ENCODE assay signal across 14 cellular contexts in the genomic region with DNA sequence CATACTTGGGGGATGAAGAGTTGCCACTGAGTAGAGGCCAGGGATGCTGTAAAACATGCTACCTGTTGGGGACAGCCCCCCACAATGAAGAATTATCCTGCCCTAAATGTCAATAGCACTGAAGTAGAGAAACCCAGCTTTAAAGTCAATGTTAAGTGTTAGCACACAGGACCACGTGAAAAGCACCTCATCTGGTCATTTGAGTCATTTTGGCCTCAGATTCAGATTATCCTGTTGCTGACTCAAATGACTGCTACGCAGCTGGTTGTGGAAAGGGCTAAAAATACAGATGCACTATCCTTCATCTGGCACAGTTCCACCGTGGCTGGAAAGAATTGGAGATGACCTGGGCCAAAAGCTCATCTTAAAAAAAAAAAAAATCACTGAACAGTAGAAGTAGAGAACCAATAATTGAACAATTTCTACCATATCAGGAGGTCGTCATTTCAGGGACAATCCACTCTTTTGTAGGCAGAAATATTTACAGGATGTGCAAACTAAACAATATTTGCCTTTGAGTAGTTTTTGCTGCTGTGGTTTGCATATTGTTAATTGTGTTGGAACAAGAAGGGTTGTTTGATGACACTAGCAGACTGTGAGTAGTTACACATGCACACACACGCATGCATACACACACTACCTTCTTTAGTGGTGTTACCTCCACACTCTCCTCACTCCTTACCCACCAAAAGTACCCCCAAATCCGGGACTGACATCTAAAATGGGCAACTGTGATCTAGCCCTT.
DNase-seq lines count a peak whose midpoint lies in the region; ATAC-seq and TF ChIP-seq lines count a peak whose summit lies in the region.
"Had no signal": no experiment of that assay in that cellular context is flagged by ENCODE, and none has a peak within 500 bp of the region (broad histone marks: within the 10 kb centered on the region; RNA-seq: fewer than 3 reads in every experiment).

No MANE protein-coding gene starts in this region.

- H2AFZ ChIP-seq in PC-3 (ENCODE audit: low read length): no peak overlapping the region

- no peaks in the 10 kb centered on the region for H3K9me3 Mint-ChIP-seq in natural killer cell treated with Interleukin-12 subunit alpha and Interleukin-12 subunit beta and Interleukin-15 and Interleukin-18, amount 100 ng/mL, for 72 hours
- H3K9me3 Mint-ChIP-seq: activated CD4-positive, alpha-beta memory T cell treated with anti-CD3 and anti-CD28 coated beads, Interleukin-2, amount 10 ng/mL, durations not matched to agents 7 days and 5 days; CD4-positive, alpha-beta T cell had no signal

- POLR2A ChIA-PET in PC-3 (lab: Charles Lee; ENCODE audit: unreplicated experiment): no interaction called here

- H3K27me3 ChIP-seq in PC-3 (ENCODE audit: low read length): 0 out of 2 replicates have a peak, but pooled peaks cover 8% of the 10 kb centered on the region
- no peaks in the 10 kb centered on the region for H3K27me3 ChIP-seq in esophagus muscularis mucosa
- H3K27me3 ChIP-seq in BE2C: no peaks in the 10 kb centered on the region
- H3K27me3 ChIP-seq: ascending aorta, SJSA1 had no signal

- no peaks in the 10 kb centered on the region for H3K36me3 ChIP-seq in PC-3 (ENCODE audit: low read depth, low read length)
- no peaks in the 10 kb centered on the region for H3K36me3 ChIP-seq in esophagus muscularis mucosa
- H3K36me3 ChIP-seq in BE2C: no peaks in the 10 kb centered on the region
- H3K36me3 ChIP-seq: ascending aorta, SJSA1 had no signal

- peaks cover 25 to 27% of the 10 kb centered on the region in 2 donors for H3K4me1 Mint-ChIP-seq in natural killer cell treated with Interleukin-12 subunit alpha and Interleukin-12 subunit beta and Interleukin-15 and Interleukin-18, amount 100 ng/mL, for 72 hours (ENCODE audit: low read depth in 2 of 2)

- TF ChIP-seq EP300 in esophagus muscularis mucosa (IDR thresholded peaks at IDR 0.05): no peak

- H3K9me2 ChIP-seq in PC-3 (replicated peaks; ENCODE audit: low read length): no peaks in the 10 kb centered on the region

- DNase-seq in AG09309 (ENCODE audit: low read depth) (peak; percentile 87), PC-3 (peak; percentile 18), esophagus muscularis mucosa (ENCODE audit: extremely low spot score) (no peak), NCI-H1436 treated with DMSO at 0.1 percent for 48 hours (lab: John Stamatoyannopoulos, UW) (no peak), BE2C (no peak), DMS79 treated with DMSO at 0.1 percent for 48 hours (lab: John Stamatoyannopoulos, UW) (no peak), pons (ENCODE audit: low spot score) (no peak)
- DNase-seq in natural killer cell treated with Interleukin-12 subunit alpha and Interleukin-12 subunit beta and Interleukin-15 and Interleukin-18, amount 100 ng/mL, for 72 hours (ENCODE audit: low spot score): no peak
- DNase-seq: activated CD4-positive, alpha-beta memory T cell treated with anti-CD3 and anti-CD28 coated beads, Interleukin-2, amount 10 ng/mL, durations not matched to agents 7 days and 5 days; CD4-positive, alpha-beta T cell; hypothalamus; NCI-H1930 had no signal

- no peaks in the 10 kb centered on the region for H3K27me3 Mint-ChIP-seq in natural killer cell treated with Interleukin-12 subunit alpha and Interleukin-12 subunit beta and Interleukin-15 and Interleukin-18, amount 100 ng/mL, for 72 hours

- no peak overlapping the region for H3K4me2 ChIP-seq in PC-3 (ENCODE audit: low read length)

- ATAC-seq in PC-3: no peak
- peak; percentile 66 to 74 for ATAC-seq in natural killer cell treated with Interleukin-12 subunit alpha and Interleukin-12 subunit beta and Interleukin-15 and Interleukin-18, amount 100 ng/mL, for 72 hours

- H3F3A ChIP-seq in PC-3 (ENCODE audit: low read length, unreplicated experiment): no peaks in the 10 kb centered on the region

- peak; percentile 10 for TF ChIP-seq POLR2A in esophagus muscularis mucosa (IDR thresholded peaks at IDR 0.05; ENCODE audit: low read depth)

- no peak overlapping the region for H3K27ac ChIP-seq in PC-3 (ENCODE audit: low read length)
- peak overlapping the region in 1 of 4 donors; percentile 18 for H3K27ac ChIP-seq in esophagus muscularis mucosa (replicated peaks in 1 of 4)
- H3K27ac ChIP-seq: ascending aorta, SJSA1 had no signal

- H3K27ac Mint-ChIP-seq in natural killer cell treated with Interleukin-12 subunit alpha and Interleukin-12 subunit beta and Interleukin-15 and Interleukin-18, amount 100 ng/mL, for 72 hours: peak overlapping the region in 1 of 2 donors; percentile 42
- H3K27ac Mint-ChIP-seq: activated CD4-positive, alpha-beta memory T cell treated with anti-CD3 and anti-CD28 coated beads, Interleukin-2, amount 10 ng/mL, durations not matched to agents 7 days and 5 days; CD4-positive, alpha-beta T cell had no signal

- H3K4me1 ChIP-seq in PC-3 (ENCODE audit: insufficient read depth, low read length): no peaks in the 10 kb centered on the region
- peaks cover 29 to 34% (median 33%) of the 10 kb centered on the region in 4 donors for H3K4me1 ChIP-seq in esophagus muscularis mucosa
- H3K4me1 ChIP-seq in BE2C: peaks cover 3% of the 10 kb centered on the region

- intact Hi-C loops in PC-3 (cut with micrococcal nuclease) (loop anchor here (10.0 kb wide), 1 partner anchor 185 kb away; no protein-coding TSS in a partner anchor), esophagus muscularis mucosa (cut with DNase I) (loop anchor here (10.0 kb wide), 1 partner anchor 635 kb away; no protein-coding TSS in a partner anchor)

- TF ChIP-seq CTCF in AG09309 (IDR thresholded peaks at IDR 0.05; ENCODE audit: control insufficient read depth, insufficient read depth, low read depth, low read length, missing control alignments) (no peak), PC-3 (conservative IDR thresholded peaks at IDR 0.05; ENCODE audit: low read depth, low read length) (no peak), esophagus muscularis mucosa (IDR thresholded peaks at IDR 0.05) (no peak), BE2C (IDR thresholded peaks at IDR 0.05; ENCODE audit: low read depth, low read length) (no peak)

- no TSS peak for BruUV-seq in PC-3 (replicated peaks; lab: Mats Ljungman, UMichigan)

- no peaks in the 10 kb centered on the region for H3K36me3 Mint-ChIP-seq in natural killer cell treated with Interleukin-12 subunit alpha and Interleukin-12 subunit beta and Interleukin-15 and Interleukin-18, amount 100 ng/mL, for 72 hours

- CTCF ChIA-PET in PC-3 (lab: Charles Lee): no interaction called here

- H3K9ac ChIP-seq in PC-3 (ENCODE audit: low read length): no peak overlapping the region

- H3K4me3 Mint-ChIP-seq in natural killer cell treated with Interleukin-12 subunit alpha and Interleukin-12 subunit beta and Interleukin-15 and Interleukin-18, amount 100 ng/mL, for 72 hours: peak overlapping the region; percentile 51
- H3K4me3 Mint-ChIP-seq: activated CD4-positive, alpha-beta memory T cell treated with anti-CD3 and anti-CD28 coated beads, Interleukin-2, amount 10 ng/mL, durations not matched to agents 7 days and 5 days; CD4-positive, alpha-beta T cell had no signal

- no peaks in the 10 kb centered on the region for H3K79me2 ChIP-seq in PC-3 (ENCODE audit: low read length)

- H4K20me1 ChIP-seq in PC-3 (ENCODE audit: low read length): no peaks in the 10 kb centered on the region

- H3K9me3 ChIP-seq in PC-3 (ENCODE audit: low read length) (no peaks in the 10 kb centered on the region), esophagus muscularis mucosa (no peaks in the 10 kb centered on the region), BE2C (no peaks in the 10 kb centered on the region)
- H3K9me3 ChIP-seq: ascending aorta, SJSA1 had no signal

- 30% methylated on average over 6 of the region's 6 CpGs for WGBS in esophagus muscularis mucosa

- no peak overlapping the region for H3K4me3 ChIP-seq in AG09309 (ENCODE audit: control insufficient read depth, low read depth, low read length)
- H3K4me3 ChIP-seq in PC-3 (ENCODE audit: low read length): no peak overlapping the region
- no peak overlapping the region for H3K4me3 ChIP-seq in esophagus muscularis mucosa
- H3K4me3 ChIP-seq in BE2C (ENCODE audit: low read depth, low read length): no peak overlapping the region
- H3K4me3 ChIP-seq: ascending aorta, SJSA1 had no signal

Comparison
In these comparisons a context has a peak if more than half of its experiments do, and no peak if none do; other contexts are left out.
1. DNase-seq: peak in AG09309 (single experiment) and PC-3 (single experiment); none in esophagus muscularis mucosa (single experiment), natural killer cell treated with Interleukin-12 subunit alpha and Interleukin-12 subunit beta and Interleukin-15 and Interleukin-18, amount 100 ng/mL, for 72 hours (single experiment), NCI-H1436 treated with DMSO at 0.1 percent for 48 hours (single experiment), BE2C (single experiment), DMS79 treated with DMSO at 0.1 percent for 48 hours (single experiment) and pons (single experiment).